In genomic region chr2:130376433-130377293, GRCh38 we compare ENCODE assay signal across 9 cellular contexts. TPM values are rescaled to one million over a fixed set of nuclear protein-coding genes. Genes with fewer than 3 reads are reported as not detected.
DNase-seq lines count a peak whose midpoint lies in the region; ATAC-seq, FAIRE-seq and TF ChIP-seq lines count a peak whose summit lies in the region.
"Had no signal": no experiment of that assay in that cellular context is flagged by ENCODE, and none has a peak within 500 bp of the region (broad histone marks: within the 10 kb centered on the region; RNA-seq: fewer than 3 reads in every experiment).

No MANE protein-coding gene starts in this region.

- FAIRE-seq in small intestine (lab: Jason Lieb, UNC), result no peak

- H3K27ac Mint-ChIP-seq in activated naive CD8-positive, alpha-beta T cell, result peak overlapping the region; percentile 16
- no peak overlapping the region for H3K27ac Mint-ChIP-seq in activated naive CD8-positive, alpha-beta T cell treated with anti-CD3 and anti-CD28 coated beads, Interleukin-2, amount 50 U/mL, for 24 hours
- peak overlapping the region in 1 of 2 donors; percentile 30 for H3K27ac Mint-ChIP-seq in stimulated activated naive CD8-positive, alpha-beta T cell treated with anti-CD3 and anti-CD28 coated beads, Interleukin-15, amount 100 ng/mL, for 72 hours

- no peak for ATAC-seq in activated naive CD8-positive, alpha-beta T cell treated with anti-CD3 and anti-CD28 coated beads, Interleukin-2, amount 50 U/mL, for 24 hours
- peak; percentile 50 for ATAC-seq in HG02884 (IDR thresholded peaks at IDR 0.05; ENCODE audit: unreplicated experiment)
- peak; percentile 19 for ATAC-seq in stimulated activated naive CD8-positive, alpha-beta T cell treated with anti-CD3 and anti-CD28 coated beads, Interleukin-15, amount 100 ng/mL, for 72 hours
- ATAC-seq in SK-N-SH treated with all-trans-retinoic acid at 6 μM for 48 hours, result no peak

- H3K27me3 ChIP-seq in small intestine (ENCODE audit: control insufficient read depth in 2 of 2, insufficient read depth in 2 of 2, low read length in 2 of 2), result no peaks in the 10 kb centered on the region

- no peaks in the 10 kb centered on the region for H3K27me3 Mint-ChIP-seq in activated naive CD8-positive, alpha-beta T cell
- H3K27me3 Mint-ChIP-seq in activated naive CD8-positive, alpha-beta T cell treated with anti-CD3 and anti-CD28 coated beads, Interleukin-2, amount 50 U/mL, for 24 hours, result no peaks in the 10 kb centered on the region
- H3K27me3 Mint-ChIP-seq in stimulated activated naive CD8-positive, alpha-beta T cell treated with anti-CD3 and anti-CD28 coated beads, Interleukin-15, amount 100 ng/mL, for 72 hours, result no peaks in the 10 kb centered on the region

- H3K4me3 ChIP-seq in small intestine (ENCODE audit: low read depth in 1 of 2, low read length in 2 of 2), result no peak overlapping the region

- DNase-seq in activated naive CD8-positive, alpha-beta T cell treated with anti-CD3 and anti-CD28 coated beads, Interleukin-2, amount 50 U/mL, for 24 hours, result no peak
- DNase-seq in SIG-M5 treated with dmso at 0.1 percent for 504 hours (lab: John Stamatoyannopoulos, UW; ENCODE audit: unreplicated experiment) (peak; percentile 81), amniotic stem cell (lab: John Stamatoyannopoulos, UW) (no peak), small intestine (no peak)
- DNase-seq in stimulated activated naive CD8-positive, alpha-beta T cell treated with anti-CD3 and anti-CD28 coated beads, Interleukin-15, amount 100 ng/mL, for 72 hours, result no peak
- DNase-seq: stimulated activated naive CD4-positive, alpha-beta T cell treated with Interleukin-2 at 50 U/mL for 16 hours had no signal

- no peaks in the 10 kb centered on the region for H3K9me3 Mint-ChIP-seq in activated naive CD8-positive, alpha-beta T cell (ENCODE audit: low read depth)
- H3K9me3 Mint-ChIP-seq in activated naive CD8-positive, alpha-beta T cell treated with anti-CD3 and anti-CD28 coated beads, Interleukin-2, amount 50 U/mL, for 24 hours, result peaks cover 5% of the 10 kb centered on the region
- no peaks in the 10 kb centered on the region for H3K9me3 Mint-ChIP-seq in stimulated activated naive CD8-positive, alpha-beta T cell treated with anti-CD3 and anti-CD28 coated beads, Interleukin-15, amount 100 ng/mL, for 72 hours

- H3K27ac ChIP-seq in small intestine (ENCODE audit: low read depth in 1 of 2, low read length in 1 of 2), result no peak overlapping the region

- peaks cover 9% of the 10 kb centered on the region for H3K36me3 Mint-ChIP-seq in activated naive CD8-positive, alpha-beta T cell
- peaks cover 30% of the 10 kb centered on the region for H3K36me3 Mint-ChIP-seq in activated naive CD8-positive, alpha-beta T cell treated with anti-CD3 and anti-CD28 coated beads, Interleukin-2, amount 50 U/mL, for 24 hours (ENCODE audit: low read depth)

- H3K9me3 ChIP-seq in small intestine (ENCODE audit: control insufficient read depth, low read depth), result no peaks in the 10 kb centered on the region

- no peaks in the 10 kb centered on the region for H3K36me3 ChIP-seq in small intestine (ENCODE audit: control insufficient read depth in 2 of 2, insufficient read depth in 2 of 2, low read length in 2 of 2)

- peaks cover 0 to 3% of the 10 kb centered on the region in 2 donors for H3K4me1 ChIP-seq in small intestine (ENCODE audit: control insufficient read depth in 2 of 2, insufficient read depth in 1 of 2, low read depth in 1 of 2, low read length in 1 of 2)

- 67 to 78% (median 72%) methylated on average over 11 of the region's 11 CpGs for WGBS in small intestine, 3 donors

- H3K4me3 Mint-ChIP-seq in activated naive CD8-positive, alpha-beta T cell, result no peak overlapping the region
- no peak overlapping the region for H3K4me3 Mint-ChIP-seq in activated naive CD8-positive, alpha-beta T cell treated with anti-CD3 and anti-CD28 coated beads, Interleukin-2, amount 50 U/mL, for 24 hours
- peak overlapping the region; percentile 42 to 62 for H3K4me3 Mint-ChIP-seq in stimulated activated naive CD8-positive, alpha-beta T cell treated with anti-CD3 and anti-CD28 coated beads, Interleukin-15, amount 100 ng/mL, for 72 hours

- peaks cover 62% of the 10 kb centered on the region for H3K4me1 Mint-ChIP-seq in activated naive CD8-positive, alpha-beta T cell (ENCODE audit: low read depth)
- H3K4me1 Mint-ChIP-seq in activated naive CD8-positive, alpha-beta T cell treated with anti-CD3 and anti-CD28 coated beads, Interleukin-2, amount 50 U/mL, for 24 hours, result peaks cover 75% of the 10 kb centered on the region
- peaks cover 76% of the 10 kb centered on the region for H3K4me1 Mint-ChIP-seq in stimulated activated naive CD8-positive, alpha-beta T cell treated with anti-CD3 and anti-CD28 coated beads, Interleukin-15, amount 100 ng/mL, for 72 hours

TF ChIP-seq in SK-N-SH treated with all-trans-retinoic acid at 6 μM for 48 hours, 23 proteins besides CTCF, POLR2A, EP300 and RAD21:
- no peak for TF ChIP-seq ISL1 (CRISPR knock-in tag; IDR thresholded peaks at IDR 0.05)
- no peak for TF ChIP-seq ZNF70 (CRISPR knock-in tag; IDR thresholded peaks at IDR 0.05)
- no peak for TF ChIP-seq ZC3H10 (CRISPR knock-in tag; IDR thresholded peaks at IDR 0.05)
- TF ChIP-seq GLIS3 (CRISPR knock-in tag; IDR thresholded peaks at IDR 0.05), result no peak
- no peak for TF ChIP-seq ZNF8 (CRISPR knock-in tag; IDR thresholded peaks at IDR 0.05)
- no peak for TF ChIP-seq ZFP3 (CRISPR knock-in tag; IDR thresholded peaks at IDR 0.05)
- no peak for TF ChIP-seq PATZ1 (CRISPR knock-in tag; IDR thresholded peaks at IDR 0.05; ENCODE audit: borderline replicate concordance)
TF ChIP-seq in SK-N-SH treated with all-trans-retinoic acid at 6 μM for 48 hours: peak in this region for 0.

RNA-seq across cellular contexts. Expression of gene PTPN18, which starts 20.8 kb away (rescaled TPM):
- polyA plus RNA-seq in small intestine, result 100 to 1,000 TPM in 1 of 3 donors, 10 to 100 TPM in 2; 58.6 to 105 (median 63.2) TPM

RNA-seq across cellular contexts. Expression of gene IMP4, which starts 34.0 kb away (rescaled TPM):
- 10 to 100 TPM; 57.9 to 77.7 (median 66.5) TPM for polyA plus RNA-seq in small intestine

Comparison
In these comparisons a context has a peak if more than half of its experiments do, and no peak if none do; other contexts are left out.
1. H3K4me3 Mint-ChIP-seq: peak in stimulated activated naive CD8-positive, alpha-beta T cell treated with anti-CD3 and anti-CD28 coated beads, Interleukin-15, amount 100 ng/mL, for 72 hours (2 of 2); none in activated naive CD8-positive, alpha-beta T cell (single experiment) and activated naive CD8-positive, alpha-beta T cell treated with anti-CD3 and anti-CD28 coated beads, Interleukin-2, amount 50 U/mL, for 24 hours (single experiment).
2. ATAC-seq: peak in HG02884 (single experiment) and stimulated activated naive CD8-positive, alpha-beta T cell treated with anti-CD3 and anti-CD28 coated beads, Interleukin-15, amount 100 ng/mL, for 72 hours (single experiment); none in activated naive CD8-positive, alpha-beta T cell treated with anti-CD3 and anti-CD28 coated beads, Interleukin-2, amount 50 U/mL, for 24 hours (single experiment) and SK-N-SH treated with all-trans-retinoic acid at 6 μM for 48 hours (single experiment).